ENCODE assay signal across 21 cellular contexts in the genomic region with DNA sequence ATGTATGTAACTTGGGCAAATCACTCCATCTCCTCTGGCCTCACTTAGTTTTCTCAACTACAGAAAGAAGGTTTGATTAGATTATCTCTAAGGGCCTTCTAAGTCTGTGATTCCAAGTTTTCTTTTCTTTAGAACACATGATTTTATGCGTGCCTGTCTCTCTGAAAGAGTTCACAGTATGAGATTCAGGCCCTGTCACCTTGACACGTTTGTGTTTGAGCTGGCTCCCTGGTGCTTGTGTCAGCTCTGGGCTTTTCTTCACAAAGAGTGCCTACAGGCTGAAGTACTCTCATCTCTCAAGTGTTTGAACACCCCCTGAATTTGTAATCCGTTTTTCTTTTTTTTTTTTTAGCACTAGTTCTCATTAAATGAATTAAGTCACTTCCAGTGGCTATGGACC.
"Had no signal": no experiment of that assay in that cellular context is flagged by ENCODE, and none has a peak within 500 bp of the region (broad histone marks: within the 10 kb centered on the region; RNA-seq: fewer than 3 reads in every experiment).

No MANE protein-coding gene starts in this region.

- H3K27ac ChIP-seq: cardiac muscle cell, epithelial cell of prostate, neutrophil, parathyroid adenoma, right lobe of liver, suprapubic skin had no signal

- ATAC-seq: activated CD8-positive, alpha-beta T cell treated with anti-CD3 and anti-CD28 coated beads for 36 hours; activated T-helper 17 cell treated with anti-CD3 and anti-CD28 coated beads, Interleukin-2, amount 50 U/mL, for 72 hours; naive thymus-derived CD4-positive, alpha-beta T cell; right lobe of liver; stimulated activated naive CD8-positive, alpha-beta T cell treated with anti-CD3 and anti-CD28 coated beads, Interleukin-15, amount 100 ng/mL, for 72 hours had no signal

- H3K36me3 ChIP-seq: cardiac muscle cell, neutrophil, right lobe of liver, suprapubic skin had no signal

- H3K4me3 ChIP-seq: cardiac muscle cell, right lobe of liver, suprapubic skin had no signal

- H3K9me3 ChIP-seq: neutrophil, right lobe of liver, suprapubic skin had no signal

- DNase-seq: activated CD4-positive, alpha-beta T cell treated with anti-CD3 and anti-CD28 coated beads for 48 hours; activated CD4-positive, CD25-positive, alpha-beta regulatory T cell; activated CD8-positive, alpha-beta T cell treated with anti-CD3 and anti-CD28 coated beads for 36 hours; activated naive CD4-positive, alpha-beta T cell; activated naive CD8-positive, alpha-beta T cell treated with anti-CD3 and anti-CD28 coated beads for 36 hours; activated T-cell treated with anti-CD3 and anti-CD28 coated beads, Interleukin-2, amount 50 U/mL, for 1 hour; amygdala; foreskin fibroblast; mesendoderm; naive thymus-derived CD4-positive, alpha-beta T cell; right lobe of liver; small intestine; stimulated activated CD4-positive, alpha-beta T cell treated with anti-CD3 and anti-CD28 coated beads, Interleukin-15, amount 100 ng/mL, for 24 hours; stimulated activated CD4-positive, alpha-beta T cell treated with anti-CD3 and anti-CD28 coated beads, Interleukin-4, amount 100 ng/mL, for 1 hour; stimulated activated naive CD8-positive, alpha-beta T cell treated with anti-CD3 and anti-CD28 coated beads, Interleukin-15, amount 100 ng/mL, for 72 hours had no signal

- H3K27me3 ChIP-seq: cardiac muscle cell, neutrophil, right lobe of liver, suprapubic skin had no signal

- H2AFZ ChIP-seq: parathyroid adenoma had no signal

- H3K9ac ChIP-seq: parathyroid adenoma had no signal

- H3K79me2 ChIP-seq: parathyroid adenoma had no signal
